Comparison of ENCODE assay signal across 18 cellular contexts in genomic region chr10:132299381-132300336, GRCh38.
"Had no signal": no experiment of that assay in that cellular context is flagged by ENCODE, and none has a peak within 500 bp of the region (broad histone marks: within the 10 kb centered on the region; RNA-seq: fewer than 3 reads in every experiment).

No MANE protein-coding gene starts in this region.

- DNase-seq: activated CD4-positive, alpha-beta T cell treated with anti-CD3 and anti-CD28 coated beads, Interleukin-2, amount 10 ng/mL, durations not matched to agents 24 days and 14 days; activated CD8-positive, alpha-beta memory T cell treated with anti-CD3 and anti-CD28 coated beads, Interleukin-2, amount 50 U/mL, for 48 hours; activated CD8-positive, alpha-beta T cell treated with anti-CD3 and anti-CD28 coated beads for 36 hours; activated naive CD4-positive, alpha-beta T cell; brain microvascular endothelial cell; cerebellar nuclear complex; foreskin fibroblast; lower lobe of right lung; natural killer cell; stimulated activated CD4-positive, alpha-beta T cell treated with anti-CD3 and anti-CD28 coated beads, Interleukin-12 subunit alpha, Interleukin-12 subunit beta, amount 100 ng/mL, for 4 hours; stimulated activated CD4-positive, alpha-beta T cell treated with anti-CD3 and anti-CD28 coated beads, Interleukin-1b, Interleukin-23, amount 100 ng/mL, for 48 hours; stimulated activated naive CD4-positive, alpha-beta T cell treated with Interleukin-2 at 50 U/mL for 16 hours had no signal

- H3K9me3 ChIP-seq: lower lobe of right lung, pancreas, SK-N-SH, tibial artery had no signal

- ATAC-seq: activated CD8-positive, alpha-beta T cell treated with anti-CD3 and anti-CD28 coated beads for 36 hours; lower lobe of right lung; natural killer cell; pancreas; T-cell; WTC11 had no signal

- H3K4me3 ChIP-seq: lower lobe of right lung, pancreas, tibial artery had no signal

- H3K27ac ChIP-seq: brain microvascular endothelial cell, epithelial cell of prostate, lower lobe of right lung, pancreas, tibial artery had no signal

- H3K27me3 ChIP-seq: brain microvascular endothelial cell, pancreas had no signal

- H3K36me3 ChIP-seq: brain microvascular endothelial cell, lower lobe of right lung, pancreas, tibial artery had no signal

- FAIRE-seq: pancreas had no signal

- H3K4me1 ChIP-seq: lower lobe of right lung, pancreas, tibial artery had no signal
